Comparison of ENCODE assay signal across 15 cellular contexts in the genomic region with DNA sequence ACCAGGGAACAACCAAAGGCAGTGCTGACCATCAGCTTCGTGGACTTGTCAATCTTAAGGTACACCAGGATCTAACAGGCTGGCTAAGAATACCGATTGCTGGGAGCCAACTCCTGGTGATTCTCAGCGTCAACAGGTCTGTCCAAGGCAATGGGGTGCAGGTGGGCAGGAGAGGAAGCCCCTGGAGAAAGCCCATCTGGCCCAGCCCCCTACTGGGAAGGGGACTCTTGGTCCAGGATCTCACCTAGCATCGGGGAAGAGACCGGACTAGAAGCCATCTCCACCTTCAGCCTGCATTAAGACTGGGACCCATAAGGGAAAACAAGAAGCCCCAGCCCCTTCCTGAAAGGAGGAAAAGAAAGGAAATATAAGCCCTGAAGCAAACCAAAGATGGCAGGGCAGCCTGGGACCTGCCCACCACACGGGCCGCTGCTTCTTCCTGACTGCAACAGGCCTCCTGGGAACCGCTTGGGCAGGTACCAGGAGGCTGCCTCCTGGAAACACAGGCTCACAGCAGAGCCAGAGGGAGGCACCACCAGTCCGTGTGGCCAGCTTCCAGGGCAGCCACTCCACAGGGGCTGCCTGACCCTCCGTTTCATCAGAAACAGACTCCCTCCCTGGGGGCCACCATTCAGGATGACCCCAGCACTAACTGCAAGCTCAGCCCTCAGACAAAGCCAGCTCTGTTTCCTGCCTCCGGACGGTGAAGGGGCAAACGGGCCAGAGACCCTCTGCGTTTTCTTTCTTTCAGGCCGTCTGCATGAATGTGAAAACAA.
DNase-seq lines count a peak whose midpoint lies in the region; TF ChIP-seq lines count a peak whose summit lies in the region.
"Had no signal": no experiment of that assay in that cellular context is flagged by ENCODE, and none has a peak within 500 bp of the region (broad histone marks: within the 10 kb centered on the region; RNA-seq: fewer than 3 reads in every experiment).

No MANE protein-coding gene starts in this region.

- TF ChIP-seq CTCF in coronary artery (IDR thresholded peaks at IDR 0.05) (no peak), nephron progenitor cell (IDR thresholded peaks at IDR 0.05) (no peak), type B pancreatic cell (conservative IDR thresholded peaks at IDR 0.05) (no peak)

- peaks cover 90% of the 10 kb centered on the region for H3K36me3 Mint-ChIP-seq in activated T-cell treated with anti-CD3 and anti-CD28 coated beads, Interleukin-2, amount 50 U/mL, for 24 hours (ENCODE audit: low read depth)
- peaks cover 53% of the 10 kb centered on the region for H3K36me3 Mint-ChIP-seq in nephron progenitor cell (ENCODE audit: low read depth)
- peaks cover 12% of the 10 kb centered on the region for H3K36me3 Mint-ChIP-seq in type B pancreatic cell

- H3K4me1 Mint-ChIP-seq in activated T-cell treated with anti-CD3 and anti-CD28 coated beads, Interleukin-2, amount 50 U/mL, for 24 hours (ENCODE audit: low read depth), result peaks cover 1% of the 10 kb centered on the region
- H3K4me1 Mint-ChIP-seq in nephron progenitor cell, result peaks cover 65% of the 10 kb centered on the region
- peaks cover 38% of the 10 kb centered on the region for H3K4me1 Mint-ChIP-seq in type B pancreatic cell (ENCODE audit: unreplicated experiment)

- no peak overlapping the region for H3K4me3 ChIP-seq in coronary artery
- H3K4me3 ChIP-seq: SJCRH30 had no signal

- H3K4me3 Mint-ChIP-seq in activated T-cell treated with anti-CD3 and anti-CD28 coated beads, Interleukin-2, amount 50 U/mL, for 24 hours, result no peak overlapping the region
- H3K4me3 Mint-ChIP-seq in nephron progenitor cell (peak overlapping the region; percentile 29), type B pancreatic cell (no peak overlapping the region)

- no peak for DNase-seq in activated T-cell treated with anti-CD3 and anti-CD28 coated beads, Interleukin-2, amount 50 U/mL, for 24 hours
- DNase-seq in activated T-cell treated with anti-CD3 and anti-CD28 coated beads for 4 hours (no peak), coronary artery (ENCODE audit: low spot score) (peak; percentile 59), nephron progenitor cell (peak; percentile 56), type B pancreatic cell (ENCODE audit: extremely low spot score, unreplicated experiment) (no peak), T-helper 1 cell (no peak), GF-D8 (lab: John Stamatoyannopoulos, UW) (no peak), NCI-H524 treated with DMSO at 0.1 percent for 48 hours (lab: John Stamatoyannopoulos, UW) (no peak)
- DNase-seq: activated CD4-positive, alpha-beta T cell treated with anti-CD3 and anti-CD28 coated beads, Interleukin-2, amount 50 U/mL, for 48 hours; activated effector memory CD4-positive, alpha-beta T cell treated with Interleukin-2 at 50 U/mL for 16 hours; Caco-2; foreskin keratinocyte; GDM1; SJCRH30; stimulated activated CD4-positive, alpha-beta T cell treated with anti-CD3 and anti-CD28 coated beads, Interleukin-2, amount 100 ng/mL, for 24 hours had no signal

- H3K27ac Mint-ChIP-seq in activated T-cell treated with anti-CD3 and anti-CD28 coated beads, Interleukin-2, amount 50 U/mL, for 24 hours, result peak overlapping the region; percentile 29
- peak overlapping the region; percentile 91 for H3K27ac Mint-ChIP-seq in nephron progenitor cell
- H3K27ac Mint-ChIP-seq in type B pancreatic cell, result peak overlapping the region; percentile 66

- H3K9me3 Mint-ChIP-seq in activated T-cell treated with anti-CD3 and anti-CD28 coated beads, Interleukin-2, amount 50 U/mL, for 24 hours, result no peaks in the 10 kb centered on the region
- H3K9me3 Mint-ChIP-seq in nephron progenitor cell (no peaks in the 10 kb centered on the region), type B pancreatic cell (no peaks in the 10 kb centered on the region)

- peak overlapping the region; percentile 20 to 74 for H3K27ac ChIP-seq in coronary artery
- H3K27ac ChIP-seq: foreskin keratinocyte, SJCRH30 had no signal

- H3K27me3 Mint-ChIP-seq in activated T-cell treated with anti-CD3 and anti-CD28 coated beads, Interleukin-2, amount 50 U/mL, for 24 hours, result no peaks in the 10 kb centered on the region
- H3K27me3 Mint-ChIP-seq in nephron progenitor cell (ENCODE audit: low read depth, poor library complexity) (peaks cover 3% of the 10 kb centered on the region), type B pancreatic cell (no peaks in the 10 kb centered on the region)

Comparison
In these comparisons a context has a peak if more than half of its experiments do, and no peak if none do; other contexts are left out.
1. DNase-seq: peak in coronary artery (single experiment) and nephron progenitor cell (single experiment); none in activated T-cell treated with anti-CD3 and anti-CD28 coated beads, Interleukin-2, amount 50 U/mL, for 24 hours (single experiment), activated T-cell treated with anti-CD3 and anti-CD28 coated beads for 4 hours (single experiment), type B pancreatic cell (single experiment), T-helper 1 cell (0 of 5), GF-D8 (single experiment) and NCI-H524 treated with DMSO at 0.1 percent for 48 hours (single experiment).
2. H3K27ac Mint-ChIP-seq: peak in every context shown above with its lines; median percentile 91 in nephron progenitor cell; 66 in type B pancreatic cell; 29 in activated T-cell treated with anti-CD3 and anti-CD28 coated beads, Interleukin-2, amount 50 U/mL, for 24 hours.